12 cellular contexts compared by ENCODE assay signal in the genomic region with DNA sequence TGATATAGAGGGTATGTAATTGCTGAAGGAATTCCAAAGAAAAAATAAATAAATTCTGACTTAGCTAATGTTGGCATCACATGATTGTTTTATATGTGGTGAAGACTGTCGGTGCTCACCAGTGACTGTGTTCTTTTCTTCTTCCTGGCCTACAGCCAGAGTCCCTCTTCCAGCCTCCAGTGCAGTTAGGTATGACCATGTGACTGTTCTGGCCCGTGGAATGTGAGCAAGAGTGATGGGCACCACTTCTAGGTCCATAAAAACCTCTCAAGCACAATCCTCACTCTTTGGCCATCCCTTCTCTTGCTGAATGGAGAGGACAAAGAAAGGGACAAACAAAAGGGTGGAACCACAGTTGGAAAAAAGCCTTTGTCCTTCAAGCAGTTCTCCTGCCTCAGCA.
"Had no signal": no experiment of that assay in that cellular context is flagged by ENCODE, and none has a peak within 500 bp of the region (broad histone marks: within the 10 kb centered on the region; RNA-seq: fewer than 3 reads in every experiment).

No MANE protein-coding gene starts in this region.

- ATAC-seq: activated CD8-positive, alpha-beta memory T cell treated with anti-CD3 and anti-CD28 coated beads, Interleukin-2, amount 10 ng/mL, durations not matched to agents 7 days and 5 days; left cardiac atrium; natural killer cell treated with Interleukin-12 subunit alpha and Interleukin-12 subunit beta and Interleukin-15 and Interleukin-18, amount 100 ng/mL, for 72 hours; psoas muscle had no signal

- H3K4me3 ChIP-seq: esophagus muscularis mucosa, psoas muscle had no signal

- H3K4me1 ChIP-seq: psoas muscle had no signal

- H3K27me3 ChIP-seq: esophagus muscularis mucosa had no signal

- DNase-seq: activated CD4-positive, alpha-beta T cell treated with anti-CD3 and anti-CD28 coated beads for 1 hour; activated CD4-positive, alpha-beta T cell treated with anti-CD3 and anti-CD28 coated beads, Interleukin-2, amount 50 U/mL, for 48 hours; activated CD8-positive, alpha-beta memory T cell treated with anti-CD3 and anti-CD28 coated beads, Interleukin-2, amount 10 ng/mL, durations not matched to agents 7 days and 5 days; activated effector memory CD4-positive, alpha-beta T cell treated with Interleukin-2 at 50 U/mL for 16 hours; activated T-cell treated with anti-CD3 and anti-CD28 coated beads, Interleukin-2, amount 50 U/mL, for 24 hours; glutamatergic neuron; left cardiac atrium; psoas muscle; stimulated activated CD4-positive, alpha-beta T cell treated with anti-CD3 and anti-CD28 coated beads, Interleukin-12 subunit alpha, Interleukin-12 subunit beta, amount 100 ng/mL, for 4 hours; stimulated activated naive CD4-positive, alpha-beta T cell had no signal

- H3K9me3 ChIP-seq: esophagus muscularis mucosa, psoas muscle had no signal

- H3K27ac ChIP-seq: esophagus muscularis mucosa, psoas muscle had no signal

- H3K36me3 ChIP-seq: esophagus muscularis mucosa had no signal
